In genomic region chr2:73979021-73979420, GRCh38 we compare ENCODE assay signal across 10 cellular contexts. TPM values are rescaled to one million over a fixed set of nuclear protein-coding genes. Genes with fewer than 3 reads are reported as not detected.
A peak's percentile ranks its signal among the peaks of the same experiment; 100 is the strongest.
DNase-seq lines count a peak whose midpoint lies in the region; ATAC-seq, FAIRE-seq and TF ChIP-seq lines count a peak whose summit lies in the region.
"Had no signal": no experiment of that assay in that cellular context is flagged by ENCODE, and none has a peak within 500 bp of the region (broad histone marks: within the 10 kb centered on the region; RNA-seq: fewer than 3 reads in every experiment).

No MANE protein-coding gene starts in this region.

- peak overlapping the region; percentile 41 for H3K27ac ChIP-seq in CD4-positive, alpha-beta T cell (ENCODE audit: low read depth, low read length)
- H3K27ac ChIP-seq in keratinocyte (ENCODE audit: control insufficient read depth, insufficient read depth, low read length) (peak overlapping the region; percentile 7), dorsolateral prefrontal cortex (no peak overlapping the region), esophagus squamous epithelium (peak overlapping the region in 2 of 4 donors; percentile 17 to 99)

- no peaks in the 10 kb centered on the region for H3K27me3 Mint-ChIP-seq in CD4-positive, alpha-beta T cell

- WGBS in esophagus squamous epithelium, 2 donors: 54 to 58% methylated on average over 5 of the region's 5 CpGs

- no peaks in the 10 kb centered on the region for H3K9me3 Mint-ChIP-seq in CD4-positive, alpha-beta T cell

- dilution Hi-C loops in keratinocyte (cut with MboI; ENCODE audit: extremely low pct_ligation_motif_present, low sequenced_read_pairs): no loop called here

- CTCF ChIA-PET in CD4-positive, alpha-beta T cell (lab: Charles Lee): interaction anchor here (1.5 to 2.0 kb wide), 2 partner anchors 8 to 71 kb away, joined by 4 to 5 read pairs; no protein-coding TSS in a partner anchor

- H3K4me3 ChIP-seq in keratinocyte (ENCODE audit: control insufficient read depth in 2 of 3, extremely low read depth in 1 of 3, insufficient read depth in 2 of 3, low read depth in 1 of 3, low read length in 3 of 3): no peak overlapping the region
- no peak overlapping the region for H3K4me3 ChIP-seq in dorsolateral prefrontal cortex
- no peak overlapping the region for H3K4me3 ChIP-seq in esophagus squamous epithelium

- DNase-seq in CD4-positive, alpha-beta T cell: peak; percentile 31 to 79 (median 48)
- peak; percentile 70 for DNase-seq in activated CD8-positive, alpha-beta memory T cell treated with anti-CD3 and anti-CD28 coated beads, Interleukin-2, amount 50 U/mL, for 4 hours
- DNase-seq in keratinocyte (ENCODE audit: low read depth, low spot score) (no peak), dedifferentiated amniotic fluid mesenchymal stem cell (ENCODE audit: extremely low spot score) (no peak), NCI-H345 (lab: John Stamatoyannopoulos, UW) (no peak), dorsolateral prefrontal cortex (no peak), esophagus squamous epithelium (lab: John Stamatoyannopoulos, UW) (no peak)
- DNase-seq: left ventricle myocardium superior had no signal

- TF ChIP-seq CTCF in CD4-positive, alpha-beta T cell (IDR thresholded peaks at IDR 0.05): no peak
- TF ChIP-seq CTCF in keratinocyte (optimal IDR thresholded peaks at IDR 0.05 in 1 of 3, IDR thresholded peaks at IDR 0.05 in 1 of 3, conservative IDR thresholded peaks at IDR 0.05 in 1 of 3; ENCODE audit: extremely low read depth in 1 of 3, insufficient read depth in 2 of 3, low read length in 3 of 3) (no peak), dorsolateral prefrontal cortex (IDR thresholded peaks at IDR 0.05 in 54 of 56, conservative IDR thresholded peaks at IDR 0.05 in 2 of 56; ENCODE audit: low read depth in 1 of 56, partially characterized antibody in 56 of 56) (no peak), esophagus squamous epithelium (IDR thresholded peaks at IDR 0.05) (no peak)

- no peak overlapping the region for H3K9ac ChIP-seq in keratinocyte (ENCODE audit: control insufficient read depth, extremely low read depth, insufficient read depth, low read length)

- H3K9me1 ChIP-seq in keratinocyte (ENCODE audit: control insufficient read depth, extremely low read depth, insufficient read depth, low read length): peaks cover 9% of the 10 kb centered on the region

- no peaks in the 10 kb centered on the region for H3K36me3 Mint-ChIP-seq in CD4-positive, alpha-beta T cell (ENCODE audit: low read depth)

- intact Hi-C loops in CD4-positive, alpha-beta T cell (cut with DNase I, micrococcal nuclease): no loop called here
- intact Hi-C loops in dorsolateral prefrontal cortex (cut with DNase I): no loop called here
- intact Hi-C loops in esophagus squamous epithelium (cut with DNase I): no loop called here

- H3K79me2 ChIP-seq in keratinocyte (ENCODE audit: control insufficient read depth, insufficient read depth, low read length): peaks cover 2% of the 10 kb centered on the region

- TF ChIP-seq POLR2A in esophagus squamous epithelium (IDR thresholded peaks at IDR 0.05): no peak

- POLR2A ChIA-PET in CD4-positive, alpha-beta T cell (lab: Charles Lee): interaction anchor here (0.5 to 2.7 kb wide), 14 partner anchors 8 to 199 kb away, joined by 3 to 15 read pairs (median 4); partner anchors contain the start of genes DGUOK and MOB1A

- no peaks in the 10 kb centered on the region for H3K27me3 ChIP-seq in CD4-positive, alpha-beta T cell (ENCODE audit: control insufficient read depth, insufficient read depth, low read length)
- H3K27me3 ChIP-seq in keratinocyte (ENCODE audit: control insufficient read depth, extremely low read depth, insufficient read depth, low read length) (no peaks in the 10 kb centered on the region), dorsolateral prefrontal cortex (no peaks in the 10 kb centered on the region), esophagus squamous epithelium (no peaks in the 10 kb centered on the region)

- peak overlapping the region; percentile 77 for H3K4me2 ChIP-seq in keratinocyte (ENCODE audit: control insufficient read depth, extremely low read depth, insufficient read depth, low read depth, low read length)

- H2AFZ ChIP-seq in keratinocyte (ENCODE audit: control insufficient read depth, low read length): no peak overlapping the region

- H3K4me1 Mint-ChIP-seq in CD4-positive, alpha-beta T cell (ENCODE audit: low read depth): peaks cover 83% of the 10 kb centered on the region

- H3K4me3 Mint-ChIP-seq in CD4-positive, alpha-beta T cell: peak overlapping the region; percentile 26

- ATAC-seq in CD4-positive, alpha-beta T cell (ENCODE audit: poor library complexity): peak; percentile 93
- ATAC-seq in HG02884 (IDR thresholded peaks at IDR 0.05; ENCODE audit: unreplicated experiment): peak; percentile 53
- ATAC-seq: left ventricle myocardium superior, Right ventricle myocardium inferior had no signal

- no peaks in the 10 kb centered on the region for H4K20me1 ChIP-seq in keratinocyte (ENCODE audit: control insufficient read depth, extremely low read depth, insufficient read depth, low read length)

- no peaks in the 10 kb centered on the region for H3K9me3 ChIP-seq in CD4-positive, alpha-beta T cell (ENCODE audit: control insufficient read depth, low read length)
- H3K9me3 ChIP-seq in keratinocyte (ENCODE audit: control insufficient read depth, low read depth, low read length) (no peaks in the 10 kb centered on the region), esophagus squamous epithelium (no peaks in the 10 kb centered on the region)

- H3K36me3 ChIP-seq in keratinocyte (ENCODE audit: control insufficient read depth in 2 of 2, extremely low read depth in 1 of 2, insufficient read depth in 2 of 2, low read length in 2 of 2) (no peaks in the 10 kb centered on the region), esophagus squamous epithelium (no peaks in the 10 kb centered on the region)

- H3K4me1 ChIP-seq in keratinocyte (ENCODE audit: control insufficient read depth, extremely low read depth, insufficient read depth, low read length) (peaks cover 42% of the 10 kb centered on the region), esophagus squamous epithelium (peaks cover 31 to 68% (median 43%) of the 10 kb centered on the region in 3 donors)

- FAIRE-seq in keratinocyte (lab: Jason Lieb, UNC): no peak

- H3K27ac Mint-ChIP-seq in CD4-positive, alpha-beta T cell: peak overlapping the region; percentile 69

RNA-seq across cellular contexts. Expression of gene TET3, which starts 5.7 kb away (rescaled TPM):
- total RNA-seq in CD4-positive, alpha-beta T cell: 10 to 100 TPM; 22.2 to 24.1 TPM
- polyA plus RNA-seq in keratinocyte: 1.8 to 3.2 TPM (median 2.9 TPM) in 3 replicates
- 2.4 TPM for polyA plus RNA-seq in keratinocyte (2011; ENCODE audit: low read depth)
- polyA plus RNA-seq in keratinocyte (2011; cell fraction: cytosol; rRNA removed): 1.1 and 1.5 TPM in 2 replicates
- 8.3 and 9.1 TPM in 2 replicates for polyA plus RNA-seq in keratinocyte (2011; cell fraction: nucleus; rRNA removed)
- 4.1 and 5.9 TPM in 2 replicates for polyA plus RNA-seq in keratinocyte (2012; ENCODE audit: low replicate concordance)
- 3.2 to 15.1 TPM (median 5.7 TPM) in 3 replicates for polyA minus RNA-seq in keratinocyte
- polyA minus RNA-seq in keratinocyte (2011; cell fraction: cytosol; rRNA and poly(A)+ RNA removed): 2.5 TPM
- polyA minus RNA-seq in keratinocyte (2011; cell fraction: nucleus; rRNA and poly(A)+ RNA removed): 8.2 and 13.5 TPM in 2 replicates
- 10 to 100 TPM; 16.6 to 47.0 (median 25.4) TPM for total RNA-seq in dorsolateral prefrontal cortex
- total RNA-seq in esophagus squamous epithelium: 10 to 100 TPM in 3 of 4 donors, 1 to 10 TPM in 1; 6.6 to 20.2 (median 16.2) TPM

RNA-seq across cellular contexts. Expression of gene DGUOK, which starts 52.3 kb away (rescaled TPM):
- total RNA-seq in CD4-positive, alpha-beta T cell: 10 to 100 TPM; 30.5 to 32.0 TPM
- polyA plus RNA-seq in keratinocyte: 76.4 to 106 TPM (median 102 TPM) in 3 replicates
- 12.3 TPM for polyA plus RNA-seq in keratinocyte (2011; ENCODE audit: low read depth)
- polyA plus RNA-seq in keratinocyte (2011; cell fraction: cytosol; rRNA removed): 98.1 and 132 TPM in 2 replicates
- polyA plus RNA-seq in keratinocyte (2011; cell fraction: nucleus; rRNA removed): 50.9 and 59.2 TPM in 2 replicates
- 75.0 and 100 TPM in 2 replicates for polyA plus RNA-seq in keratinocyte (2012; ENCODE audit: low replicate concordance)
- polyA minus RNA-seq in keratinocyte: 37.6 to 46.3 TPM (median 38.1 TPM) in 3 replicates
- 36.4 TPM for polyA minus RNA-seq in keratinocyte (2011; cell fraction: cytosol; rRNA and poly(A)+ RNA removed)
- 18.3 and 21.2 TPM in 2 replicates for polyA minus RNA-seq in keratinocyte (2011; cell fraction: nucleus; rRNA and poly(A)+ RNA removed)
- total RNA-seq in dorsolateral prefrontal cortex (10 to 100 TPM; 29.0 to 56.8 (median 44.9) TPM), esophagus squamous epithelium (10 to 100 TPM; 23.5 to 53.4 (median 40.2) TPM)

Comparison
In these comparisons a context has a peak if more than half of its experiments do, and no peak if none do; other contexts are left out.
1. DNase-seq: peak in CD4-positive, alpha-beta T cell (10 of 10) and activated CD8-positive, alpha-beta memory T cell treated with anti-CD3 and anti-CD28 coated beads, Interleukin-2, amount 50 U/mL, for 4 hours (single experiment); none in keratinocyte (single experiment), dedifferentiated amniotic fluid mesenchymal stem cell (single experiment), NCI-H345 (single experiment), dorsolateral prefrontal cortex (0 of 10) and esophagus squamous epithelium (single experiment).
2. H3K27ac ChIP-seq: peak in CD4-positive, alpha-beta T cell (single experiment) and keratinocyte (single experiment); none in dorsolateral prefrontal cortex (0 of 59).